ENCODE assay signal across 1 cellular context in genomic region chr2:8681786-8682692, GRCh38.
TF ChIP-seq lines count a peak whose summit lies in the region.

Gene ID2 (plus strand): TSS chr2:8682056. CDS start chr2:8682166, 110 bp downstream.

TF ChIP-seq in HepG2, 621 proteins besides CTCF, POLR2A, EP300 and RAD21 (continued from another document and continues in another):
- peak; percentile 88; the same call in 1 of the 2 replicates for TF ChIP-seq REL (CRISPR knock-in tag; conservative IDR thresholded peaks at IDR 0.05)
- TF ChIP-seq ZNF512B (CRISPR knock-in tag; IDR thresholded peaks at IDR 0.05; ENCODE audit: borderline replicate concordance) = no peak
- TF ChIP-seq TRIM22 (IDR thresholded peaks at IDR 0.05) = no peak
- TF ChIP-seq FOXJ3 (CRISPR knock-in tag; IDR thresholded peaks at IDR 0.05; ENCODE audit: borderline replicate concordance) = peak; percentile 82
- TF ChIP-seq HNF1B (CRISPR knock-in tag; IDR thresholded peaks at IDR 0.05) = peak; percentile 64; the same call in 1 of the 2 replicates
- peak; percentile 58; the same call in 1 of the 2 replicates for TF ChIP-seq ZNF24 (IDR thresholded peaks at IDR 0.05)
- TF ChIP-seq TARDBP (CRISPR knock-in tag; IDR thresholded peaks at IDR 0.05) = peak; percentile 34; the same call in 1 of the 2 replicates
- TF ChIP-seq ZBTB38 (CRISPR knock-in tag; IDR thresholded peaks at IDR 0.05) = peak; percentile 87
- TF ChIP-seq ZFAT (CRISPR knock-in tag; conservative IDR thresholded peaks at IDR 0.05) = no peak
- TF ChIP-seq CHCHD3 (CRISPR knock-in tag; IDR thresholded peaks at IDR 0.05) = peak; percentile 94; the same call in 1 of the 2 replicates
- TF ChIP-seq LRRFIP1 (CRISPR knock-in tag; conservative IDR thresholded peaks at IDR 0.05) = peak; percentile 94
- peak; percentile 76; the same call in 1 of the 2 replicates for TF ChIP-seq IRF9 (CRISPR knock-in tag; IDR thresholded peaks at IDR 0.05; ENCODE audit: borderline replicate concordance)
- no peak for TF ChIP-seq KDM6A (CRISPR knock-in tag; IDR thresholded peaks at IDR 0.05; ENCODE audit: low read depth)
- peak; percentile 87 for TF ChIP-seq ZNF30 (CRISPR knock-in tag; IDR thresholded peaks at IDR 0.05)
- TF ChIP-seq GTF3A (CRISPR knock-in tag; conservative IDR thresholded peaks at IDR 0.05) = peak; percentile 69; the same call in 1 of the 2 replicates
- TF ChIP-seq CEBPB (IDR thresholded peaks at IDR 0.05; ENCODE audit: borderline replicate concordance, low read depth, low read length) = no peak
- peak; percentile 84; the same call in 1 of the 2 replicates for TF ChIP-seq ZNF333 (CRISPR knock-in tag; IDR thresholded peaks at IDR 0.05; ENCODE audit: borderline replicate concordance)
- TF ChIP-seq ZNF687 (CRISPR knock-in tag; IDR thresholded peaks at IDR 0.05) = peak; percentile 88
- TF ChIP-seq ZNF530 (CRISPR knock-in tag; IDR thresholded peaks at IDR 0.05; ENCODE audit: low read depth) = 0 out of 2 replicates have a peak, but pooled peaks have one; percentile 56
- peak; percentile 30 for TF ChIP-seq ZNF18 (CRISPR knock-in tag; IDR thresholded peaks at IDR 0.05; ENCODE audit: insufficient replicate concordance)
- no peak for TF ChIP-seq ZNF207 (IDR thresholded peaks at IDR 0.05; ENCODE audit: borderline replicate concordance)
- peak; percentile 93 for TF ChIP-seq ZNF33B (CRISPR knock-in tag; IDR thresholded peaks at IDR 0.05)
- no peak for TF ChIP-seq KAT2B (IDR thresholded peaks at IDR 0.05; ENCODE audit: borderline replicate concordance, low read depth, low read length)
- TF ChIP-seq POLR2AphosphoS5 (IDR thresholded peaks at IDR 0.05; ENCODE audit: low read depth, low read length) = peak; percentile 100
- TF ChIP-seq ZNF224 (CRISPR knock-in tag; IDR thresholded peaks at IDR 0.05) = peak; percentile 86
- TF ChIP-seq ZKSCAN1 (IDR thresholded peaks at IDR 0.05; ENCODE audit: low read length) = peak; percentile 74
- TF ChIP-seq MAFG (CRISPR knock-in tag; IDR thresholded peaks at IDR 0.05) = no peak
- TF ChIP-seq GPBP1L1 (CRISPR knock-in tag; IDR thresholded peaks at IDR 0.05) = no peak
- peak; percentile 39; the same call in 1 of the 2 replicates for TF ChIP-seq ZHX2 (IDR thresholded peaks at IDR 0.05; ENCODE audit: low read depth)
- TF ChIP-seq ZHX2 (CRISPR knock-in tag; IDR thresholded peaks at IDR 0.05; ENCODE audit: borderline replicate concordance) = no peak
- 0 out of 2 replicates have a peak, but pooled peaks have one; percentile 81 for TF ChIP-seq ZNF383 (CRISPR knock-in tag; IDR thresholded peaks at IDR 0.05; ENCODE audit: borderline replicate concordance)
